Comparison of ENCODE assay signal across 17 cellular contexts in genomic region chr20:9093203-9093962, GRCh38. TPM values are rescaled to one million over a fixed set of nuclear protein-coding genes. Genes with fewer than 3 reads are reported as not detected.
DNase-seq lines count a peak whose midpoint lies in the region; ATAC-seq lines count a peak whose summit lies in the region.
"Had no signal": no experiment of that assay in that cellular context is flagged by ENCODE, and none has a peak within 500 bp of the region (broad histone marks: within the 10 kb centered on the region; RNA-seq: fewer than 3 reads in every experiment).

No MANE protein-coding gene starts in this region.

- H3K4me3 ChIP-seq in esophagus (ENCODE audit: low read depth in 1 of 2, low read length in 2 of 2) (no peak overlapping the region), muscle layer of duodenum (ENCODE audit: low read depth in 1 of 2, low read length in 2 of 2) (no peak overlapping the region), urinary bladder (ENCODE audit: low read depth, low read length) (no peak overlapping the region)

- peak overlapping the region; percentile 15 to 55 for H3K27ac ChIP-seq in esophagus (ENCODE audit: low read depth in 2 of 2, low read length in 1 of 2)
- peak overlapping the region; percentile 58 for H3K27ac ChIP-seq in muscle layer of duodenum (ENCODE audit: low read length)
- H3K27ac ChIP-seq in urinary bladder (ENCODE audit: low read depth): peak overlapping the region; percentile 70

- WGBS in esophagus, 2 donors: 60 to 63% methylated on average over 8 of the region's 8 CpGs
- WGBS in urinary bladder: 55% methylated on average over 8 of the region's 8 CpGs

- H3K4me1 ChIP-seq in esophagus (ENCODE audit: control insufficient read depth in 2 of 2, insufficient read depth in 2 of 2, low read length in 1 of 2) (no peaks in the 10 kb centered on the region), muscle layer of duodenum (ENCODE audit: control insufficient read depth in 1 of 2, insufficient read depth in 2 of 2, low read length in 2 of 2) (peaks cover 0 to 23% of the 10 kb centered on the region in 2 donors), urinary bladder (ENCODE audit: insufficient read depth) (peaks cover 2% of the 10 kb centered on the region)

- H3K9me3 ChIP-seq in esophagus (ENCODE audit: control insufficient read depth in 2 of 2, insufficient read depth in 1 of 2, low read depth in 1 of 2, low read length in 1 of 2) (no peaks in the 10 kb centered on the region), muscle layer of duodenum (ENCODE audit: control insufficient read depth in 1 of 2, low read length in 2 of 2) (no peaks in the 10 kb centered on the region)

- H3K27me3 ChIP-seq in esophagus (ENCODE audit: control insufficient read depth in 1 of 2, insufficient read depth in 2 of 2, low read length in 2 of 2): no peaks in the 10 kb centered on the region
- H3K27me3 ChIP-seq in muscle layer of duodenum (ENCODE audit: low read depth, low read length): no peaks in the 10 kb centered on the region

- DNase-seq in NCI-H524 treated with DMSO at 0.1 percent for 48 hours (lab: John Stamatoyannopoulos, UW): peak; percentile 71
- no peak for DNase-seq in G401 (ENCODE audit: low spot score)
- DNase-seq: activated CD4-positive, alpha-beta T cell treated with anti-CD3 and anti-CD28 coated beads for 48 hours; activated T-cell treated with anti-CD3 and anti-CD28 coated beads, Interleukin-2, amount 50 U/mL, for 72 hours; CD4-positive, alpha-beta T cell; foreskin melanocyte; H7; naive thymus-derived CD4-positive, alpha-beta T cell; NCI-H1048; retina; stimulated activated naive CD8-positive, alpha-beta T cell treated with anti-CD3 and anti-CD28 coated beads, Interleukin-15, amount 100 ng/mL, for 72 hours; T-helper 17 cell had no signal

- H3K36me3 ChIP-seq in esophagus (ENCODE audit: control insufficient read depth in 2 of 2, insufficient read depth in 2 of 2, low read length in 1 of 2): no peaks in the 10 kb centered on the region
- no peaks in the 10 kb centered on the region for H3K36me3 ChIP-seq in muscle layer of duodenum (ENCODE audit: control insufficient read depth in 1 of 2, insufficient read depth in 2 of 2, low read length in 2 of 2)
- H3K36me3 ChIP-seq in urinary bladder (ENCODE audit: insufficient read depth): no peaks in the 10 kb centered on the region

- no peak for ATAC-seq in HG02763 (IDR thresholded peaks at IDR 0.05; ENCODE audit: unreplicated experiment)
- no peak for ATAC-seq in GM21390 (IDR thresholded peaks at IDR 0.05; ENCODE audit: unreplicated experiment)
- ATAC-seq: activated T-cell treated with anti-CD3 and anti-CD28 coated beads, Interleukin-2, amount 50 U/mL, for 72 hours; naive thymus-derived CD4-positive, alpha-beta T cell; stimulated activated naive CD8-positive, alpha-beta T cell treated with anti-CD3 and anti-CD28 coated beads, Interleukin-15, amount 100 ng/mL, for 72 hours; T-helper 17 cell had no signal

- in situ Hi-C loops in G401 (cut with HindIII; ENCODE audit: low sequenced_read_pairs): no loop called here

RNA-seq across cellular contexts. Expression of gene PLCB4, which starts 24.5 kb away (rescaled TPM):
- 1 to 10 TPM; 1.9 to 2.2 TPM for polyA plus RNA-seq in esophagus
- 32.1 TPM for total RNA-seq in urinary bladder
- 11.5 TPM for polyA plus RNA-seq in urinary bladder
- 2.4 and 10.3 TPM in 2 replicates for total RNA-seq in G401 (2014; rRNA removed; shearing (Covaris generic))
- total RNA-seq: activated T-cell treated with anti-CD3 and anti-CD28 coated beads, Interleukin-2, amount 50 U/mL, for 72 hours had no signal
